ENCODE assay signal across 16 cellular contexts in the genomic region with DNA sequence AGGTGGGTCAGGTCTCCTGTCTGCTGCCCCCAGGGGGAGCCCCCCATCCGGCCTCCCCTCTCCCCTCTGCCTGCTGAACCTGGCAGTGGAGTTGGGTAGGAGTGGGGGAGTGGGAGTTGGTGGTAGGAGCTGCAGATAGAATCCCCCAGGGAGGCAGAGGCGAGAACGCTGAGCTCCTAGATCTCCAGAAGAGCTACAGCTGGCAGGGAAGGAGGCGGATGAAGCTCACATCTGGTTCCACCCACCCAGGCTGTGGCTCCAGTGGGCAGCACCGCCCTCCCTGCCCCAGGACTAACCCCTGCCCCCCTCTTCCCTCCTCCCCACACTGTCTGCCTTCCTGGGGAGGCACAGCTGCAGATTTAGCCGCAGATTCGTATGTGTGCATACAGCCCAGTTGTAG. TPM values are rescaled to one million over a fixed set of nuclear protein-coding genes. Genes with fewer than 3 reads are reported as not detected.
DNase-seq lines count a peak whose midpoint lies in the region; ATAC-seq, FAIRE-seq and TF ChIP-seq lines count a peak whose summit lies in the region.
"Had no signal": no experiment of that assay in that cellular context is flagged by ENCODE, and none has a peak within 500 bp of the region (broad histone marks: within the 10 kb centered on the region; RNA-seq: fewer than 3 reads in every experiment).

No MANE protein-coding gene starts in this region.

- peak; percentile 55 for FAIRE-seq in GM12891 (lab: Jason Lieb, UNC)

- TF ChIP-seq POLR2A in GM12891 (IDR thresholded peaks at IDR 0.05; ENCODE audit: low read depth, low read length): no peak

- ATAC-seq in naive thymus-derived CD8-positive, alpha-beta T cell: peak; percentile 44 to 63

- H3K4me1 Mint-ChIP-seq in activated T-helper 2 cell treated with anti-CD3 and anti-CD28 coated beads, Interferon-gamma antibody, Interleukin-2, Interleukin-4, amounts not matched to agents 10 μg/mL and 5 μg/mL and 100 μg/mL, durations not matched to agents 14 hours and 24 hours and 36 hours (ENCODE audit: low read depth): peaks cover 48% of the 10 kb centered on the region
- H3K4me1 Mint-ChIP-seq in naive thymus-derived CD8-positive, alpha-beta T cell: peaks cover 11 to 47% (median 27%) of the 10 kb centered on the region in 4 donors

- POLR2A ChIA-PET in naive thymus-derived CD8-positive, alpha-beta T cell (lab: Charles Lee): interaction anchor here (0.6 to 4.0 kb wide), 4 partner anchors 10 to 409 kb away, joined by 4 to 18 read pairs (median 5); partner anchors contain the start of gene IER5L

- H3K27ac Mint-ChIP-seq in activated T-helper 2 cell treated with anti-CD3 and anti-CD28 coated beads, Interferon-gamma antibody, Interleukin-2, Interleukin-4, amounts not matched to agents 10 μg/mL and 5 μg/mL and 100 μg/mL, durations not matched to agents 14 hours and 24 hours and 36 hours: peak overlapping the region; percentile 76
- H3K27ac Mint-ChIP-seq in naive thymus-derived CD8-positive, alpha-beta T cell: peak overlapping the region in 9 of 10 donors; percentile 64 to 93 (median 89)

- H3K27me3 Mint-ChIP-seq in activated T-helper 2 cell treated with anti-CD3 and anti-CD28 coated beads, Interferon-gamma antibody, Interleukin-2, Interleukin-4, amounts not matched to agents 10 μg/mL and 5 μg/mL and 100 μg/mL, durations not matched to agents 14 hours and 24 hours and 36 hours (ENCODE audit: low read depth): peaks cover 15% of the 10 kb centered on the region
- peaks cover 0 to 1% (median 0%) of the 10 kb centered on the region in 5 donors for H3K27me3 Mint-ChIP-seq in naive thymus-derived CD8-positive, alpha-beta T cell

- no peaks in the 10 kb centered on the region for H3K9me3 Mint-ChIP-seq in activated T-helper 2 cell treated with anti-CD3 and anti-CD28 coated beads, Interferon-gamma antibody, Interleukin-2, Interleukin-4, amounts not matched to agents 10 μg/mL and 5 μg/mL and 100 μg/mL, durations not matched to agents 14 hours and 24 hours and 36 hours
- H3K9me3 Mint-ChIP-seq in naive thymus-derived CD8-positive, alpha-beta T cell: no peaks in the 10 kb centered on the region

- intact Hi-C loops in activated T-helper 2 cell treated with anti-CD3 and anti-CD28 coated beads, Interferon-gamma antibody, Interleukin-2, Interleukin-4, amounts not matched to agents 10 μg/mL and 5 μg/mL and 100 μg/mL, durations not matched to agents 14 hours and 24 hours and 36 hours (cut with micrococcal nuclease): no loop called here

- H3K4me3 Mint-ChIP-seq in activated T-helper 2 cell treated with anti-CD3 and anti-CD28 coated beads, Interferon-gamma antibody, Interleukin-2, Interleukin-4, amounts not matched to agents 10 μg/mL and 5 μg/mL and 100 μg/mL, durations not matched to agents 14 hours and 24 hours and 36 hours (ENCODE audit: low read depth): no peak overlapping the region
- peak overlapping the region in 8 of 10 donors; percentile 7 to 67 (median 28) for H3K4me3 Mint-ChIP-seq in naive thymus-derived CD8-positive, alpha-beta T cell

- DNase-seq in NCI-H2227 (lab: John Stamatoyannopoulos, UW; ENCODE audit: unreplicated experiment): peak; percentile 8
- no peak for DNase-seq in NCI-H2227 treated with DMSO at 0.1 percent for 48 hours (lab: John Stamatoyannopoulos, UW)
- DNase-seq in GM12891 (ENCODE audit: insufficient read length, low spot score): no peak
- DNase-seq in activated T-helper 2 cell treated with anti-CD3 and anti-CD28 coated beads, Interferon-gamma antibody, Interleukin-2, Interleukin-4, amounts not matched to agents 10 μg/mL and 5 μg/mL and 100 μg/mL, durations not matched to agents 14 hours and 24 hours and 36 hours (ENCODE audit: low spot score): no peak
- DNase-seq in naive thymus-derived CD8-positive, alpha-beta T cell: peak in 3 of 10 donors; percentile 14 to 41 (median 31)
- DNase-seq in SHP77 treated with DMSO at 0.1 percent for 48 hours (lab: John Stamatoyannopoulos, UW): no peak
- DNase-seq in DMS79 treated with DMSO at 0.1 percent for 48 hours (lab: John Stamatoyannopoulos, UW): no peak
- DNase-seq in COLO668 (lab: John Stamatoyannopoulos, UW; ENCODE audit: unreplicated experiment): no peak
- DNase-seq: heart right ventricle; NCI-H2107; nucleus accumbens; stimulated activated CD4-positive, alpha-beta T cell treated with anti-CD3 and anti-CD28 coated beads, Interleukin-12 subunit alpha, Interleukin-12 subunit beta, amount 100 ng/mL, for 4 hours; tibial artery had no signal

- no peaks in the 10 kb centered on the region for H3K36me3 Mint-ChIP-seq in activated T-helper 2 cell treated with anti-CD3 and anti-CD28 coated beads, Interferon-gamma antibody, Interleukin-2, Interleukin-4, amounts not matched to agents 10 μg/mL and 5 μg/mL and 100 μg/mL, durations not matched to agents 14 hours and 24 hours and 36 hours (ENCODE audit: low read depth)
- H3K36me3 Mint-ChIP-seq in naive thymus-derived CD8-positive, alpha-beta T cell: no peaks in the 10 kb centered on the region

TF ChIP-seq in GM12891, 5 proteins besides CTCF, POLR2A, EP300 and RAD21:
- no peak for TF ChIP-seq SPI1 (IDR thresholded peaks at IDR 0.05; ENCODE audit: low read depth, low read length)
- TF ChIP-seq PAX5 (IDR thresholded peaks at IDR 0.05; ENCODE audit: insufficient read depth, low read length, severe bottlenecking): no peak
- TF ChIP-seq TAF1 (IDR thresholded peaks at IDR 0.05; ENCODE audit: low read depth, low read length): no peak
- TF ChIP-seq POLR2AphosphoS5 (IDR thresholded peaks at IDR 0.05; ENCODE audit: low read depth, low read length): no peak
- TF ChIP-seq POU2F2 (IDR thresholded peaks at IDR 0.05; ENCODE audit: low read depth, low read length): no peak
TF ChIP-seq in GM12891: peak in this region for 0.

RNA-seq across cellular contexts. Expression of gene C9orf50, which starts 34.3 kb away (rescaled TPM):
- not detected for polyA plus RNA-seq in GM12891 (2012; ENCODE audit: low read depth, missing spikeins)
- not detected in 2 replicates for total RNA-seq in activated T-helper 2 cell treated with anti-CD3 and anti-CD28 coated beads, Interferon-gamma antibody, Interleukin-2, Interleukin-4, amounts not matched to agents 10 μg/mL and 5 μg/mL and 100 μg/mL, durations not matched to agents 14 hours and 24 hours and 36 hours
- total RNA-seq in naive thymus-derived CD8-positive, alpha-beta T cell: not detected
- not detected for polyA plus RNA-seq in naive thymus-derived CD8-positive, alpha-beta T cell
- total RNA-seq: A172, heart right ventricle, LHCN-M2 had no signal
- polyA plus RNA-seq: heart right ventricle, liver had no signal

RNA-seq across cellular contexts. Expression of gene NTMT1, which starts 39.3 kb away (rescaled TPM):
- 23.6 TPM for polyA plus RNA-seq in GM12891 (2012; ENCODE audit: low read depth, missing spikeins)
- 58.4 and 61.5 TPM in 2 replicates for total RNA-seq in activated T-helper 2 cell treated with anti-CD3 and anti-CD28 coated beads, Interferon-gamma antibody, Interleukin-2, Interleukin-4, amounts not matched to agents 10 μg/mL and 5 μg/mL and 100 μg/mL, durations not matched to agents 14 hours and 24 hours and 36 hours
- total RNA-seq in naive thymus-derived CD8-positive, alpha-beta T cell: 10 to 100 TPM; 34.5 to 35.1 TPM
- polyA plus RNA-seq in naive thymus-derived CD8-positive, alpha-beta T cell: 10 to 100 TPM; 40.8 to 57.8 (median 45.2) TPM

RNA-seq across cellular contexts. Expression of gene ASB6, which starts 55.3 kb away (rescaled TPM):
- 7.6 TPM for polyA plus RNA-seq in GM12891 (2012; ENCODE audit: low read depth, missing spikeins)
- total RNA-seq in activated T-helper 2 cell treated with anti-CD3 and anti-CD28 coated beads, Interferon-gamma antibody, Interleukin-2, Interleukin-4, amounts not matched to agents 10 μg/mL and 5 μg/mL and 100 μg/mL, durations not matched to agents 14 hours and 24 hours and 36 hours: 21.4 and 22.1 TPM in 2 replicates
- total RNA-seq in naive thymus-derived CD8-positive, alpha-beta T cell: 10 to 100 TPM; 33.7 to 35.7 TPM
- polyA plus RNA-seq in naive thymus-derived CD8-positive, alpha-beta T cell: 10 to 100 TPM; 14.8 to 29.1 (median 19.8) TPM
